25 cellular contexts compared by ENCODE assay signal in genomic region chr2:107747964-107748583, GRCh38.
DNase-seq lines count a peak whose midpoint lies in the region; ATAC-seq and TF ChIP-seq lines count a peak whose summit lies in the region.
"Had no signal": no experiment of that assay in that cellular context is flagged by ENCODE, and none has a peak within 500 bp of the region (broad histone marks: within the 10 kb centered on the region; RNA-seq: fewer than 3 reads in every experiment).

No MANE protein-coding gene starts in this region.

- H3K4me1 ChIP-seq in testis (no peaks in the 10 kb centered on the region), body of pancreas (no peaks in the 10 kb centered on the region), heart right ventricle (no peaks in the 10 kb centered on the region)

- H3K4me3 ChIP-seq in testis (peak overlapping the region; percentile 34 to 48), body of pancreas (no peak overlapping the region), heart right ventricle (no peak overlapping the region)
- H3K4me3 ChIP-seq: SK-N-MC had no signal

- intact Hi-C loops in testis (cut with DNase I; ENCODE audit: low total_unique reads) (no loop called here), body of pancreas (cut with DNase I) (no loop called here), heart right ventricle (cut with DNase I) (no loop called here)

- H3K9me3 ChIP-seq in testis = no peaks in the 10 kb centered on the region
- no peaks in the 10 kb centered on the region for H3K9me3 ChIP-seq in body of pancreas
- H3K9me3 ChIP-seq in heart right ventricle = peaks cover 0 to 4% (median 0%) of the 10 kb centered on the region in 11 donors

- TF ChIP-seq POLR2A in testis (IDR thresholded peaks at IDR 0.05) = no peak
- TF ChIP-seq POLR2A in body of pancreas (IDR thresholded peaks at IDR 0.05) = no peak

- TF ChIP-seq CTCF in testis (IDR thresholded peaks at IDR 0.05) = no peak
- TF ChIP-seq CTCF in body of pancreas (IDR thresholded peaks at IDR 0.05) = no peak
- no peak for TF ChIP-seq CTCF in heart right ventricle (IDR thresholded peaks at IDR 0.05)

- H3K36me3 ChIP-seq in testis (ENCODE audit: low read depth, missing control alignments) = no peaks in the 10 kb centered on the region
- no peaks in the 10 kb centered on the region for H3K36me3 ChIP-seq in body of pancreas (replicated peaks in 1 of 2; ENCODE audit: insufficient read depth in 1 of 2, low read depth in 2 of 2)
- no peaks in the 10 kb centered on the region for H3K36me3 ChIP-seq in heart right ventricle

- DNase-seq in H4 (ENCODE audit: low spot score) (peak; percentile 51), NCI-H2227 (lab: John Stamatoyannopoulos, UW; ENCODE audit: unreplicated experiment) (peak; percentile 54), RPMI7951 (ENCODE audit: low read depth) (peak; percentile 54), testis (peak; percentile 16), midbrain (lab: John Stamatoyannopoulos, UW) (no peak), NCI-H2029 treated with DMSO at 0.1 percent for 48 hours (lab: John Stamatoyannopoulos, UW) (no peak), body of pancreas (no peak), heart right ventricle (no peak)
- DNase-seq: CD8-positive, alpha-beta T cell; DMS 273 treated with DMSO at 0.1 percent for 48 hours; DMS79; H9; HFFc6; IMR-90; NCI-H1092 treated with DMSO at 0.1 percent for 48 hours; NCI-H1436 treated with DMSO at 0.1 percent for 48 hours; NCI-H187 treated with DMSO at 0.1 percent for 48 hours; NCI-H2107; NCI-H748 treated with DMSO at 0.1 percent for 48 hours; PC-3; Right ventricle myocardium superior; RPMI8226 had no signal

- no peaks in the 10 kb centered on the region for H3K27me3 ChIP-seq in testis
- H3K27me3 ChIP-seq in body of pancreas = no peaks in the 10 kb centered on the region
- H3K27me3 ChIP-seq in heart right ventricle = peaks cover 0 to 3% (median 0%) of the 10 kb centered on the region in 7 donors

- 71 to 84% methylated on average over 15 of the region's 15 CpGs for WGBS in testis, 2 donors
- WGBS in body of pancreas, 2 donors = 82 to 90% methylated on average over 15 of the region's 15 CpGs
- 94% methylated on average over 15 of the region's 15 CpGs for WGBS in heart right ventricle, 2 donors

- ATAC-seq in body of pancreas = no peak
- no peak for ATAC-seq in heart right ventricle
- ATAC-seq: CD8-positive, alpha-beta T cell; PC-3 had no signal

- H3K27ac ChIP-seq in testis = no peak overlapping the region
- no peak overlapping the region for H3K27ac ChIP-seq in body of pancreas
- H3K27ac ChIP-seq in heart right ventricle = no peak overlapping the region
- H3K27ac ChIP-seq: C4-2B, KMS-11, SK-N-MC had no signal

Comparison
In these comparisons a context has a peak if more than half of its experiments do, and no peak if none do; other contexts are left out.
1. DNase-seq: peak in H4 (single experiment), NCI-H2227 (single experiment), RPMI7951 (single experiment) and testis (single experiment); none in midbrain (single experiment), NCI-H2029 treated with DMSO at 0.1 percent for 48 hours (single experiment), body of pancreas (0 of 4) and heart right ventricle (0 of 2).
2. H3K4me3 ChIP-seq: peak in testis (2 of 2); none in body of pancreas (0 of 2) and heart right ventricle (0 of 10).